ENCODE assay signal across 9 cellular contexts in genomic region chr4:26217961-26218676, GRCh38.
DNase-seq lines count a peak whose midpoint lies in the region; ATAC-seq and TF ChIP-seq lines count a peak whose summit lies in the region.
"Had no signal": no experiment of that assay in that cellular context is flagged by ENCODE, and none has a peak within 500 bp of the region (broad histone marks: within the 10 kb centered on the region; RNA-seq: fewer than 3 reads in every experiment).

No MANE protein-coding gene starts in this region.

- DNase-seq in AG20443 (ENCODE audit: low spot score), result peak; percentile 72
- peak; percentile 90 for DNase-seq in NOMO-1 treated with DMSO at 0.1 percent for 48 hours (lab: John Stamatoyannopoulos, UW; ENCODE audit: unreplicated experiment)
- peak in 1 of 3 donors; percentile 24 for DNase-seq in right lobe of liver
- DNase-seq in glomerular visceral epithelial cell (ENCODE audit: extremely low spot score), result no peak
- no peak for DNase-seq in effector memory CD4-positive, alpha-beta T cell
- DNase-seq in NCI-H82 (lab: John Stamatoyannopoulos, UW), result no peak
- no peak for DNase-seq in activated naive CD4-positive, alpha-beta T cell treated with anti-CD3 and anti-CD28 coated beads for 36 hours

- H3K27me3 Mint-ChIP-seq in activated naive CD4-positive, alpha-beta T cell treated with anti-CD3 and anti-CD28 coated beads for 36 hours (ENCODE audit: low read depth), result peaks cover 9% of the 10 kb centered on the region

- 51% methylated on average over 14 of the region's 16 CpGs for WGBS in right lobe of liver (ENCODE audit: insufficient coverage, low coverage, low lambda C conversion rate, missing lambda C conversion rate)

- CTCF ChIA-PET in activated naive CD4-positive, alpha-beta T cell treated with anti-CD3 and anti-CD28 coated beads for 36 hours (lab: Charles Lee), result interaction anchor here (0.5 kb wide), 1 partner anchor 62 kb away, joined by 3 read pairs; no protein-coding TSS in a partner anchor

- no peaks in the 10 kb centered on the region for H3K9me3 ChIP-seq in right lobe of liver
- H3K9me3 ChIP-seq in effector memory CD4-positive, alpha-beta T cell (ENCODE audit: control insufficient read depth, low read length), result no peaks in the 10 kb centered on the region

- no peak overlapping the region for H3K4me3 Mint-ChIP-seq in activated naive CD4-positive, alpha-beta T cell treated with anti-CD3 and anti-CD28 coated beads for 36 hours

- peaks cover 7% of the 10 kb centered on the region for H3K4me1 Mint-ChIP-seq in activated naive CD4-positive, alpha-beta T cell treated with anti-CD3 and anti-CD28 coated beads for 36 hours (ENCODE audit: low read depth)

- H3K27me3 ChIP-seq in right lobe of liver, result no peaks in the 10 kb centered on the region
- no peaks in the 10 kb centered on the region for H3K27me3 ChIP-seq in effector memory CD4-positive, alpha-beta T cell (replicated peaks; ENCODE audit: control insufficient read depth, insufficient read depth, low read length, poor library complexity, severe bottlenecking)

- no peaks in the 10 kb centered on the region for H3K36me3 ChIP-seq in right lobe of liver
- no peaks in the 10 kb centered on the region for H3K36me3 ChIP-seq in effector memory CD4-positive, alpha-beta T cell (ENCODE audit: control insufficient read depth, insufficient read depth, low read length)

- intact Hi-C loops in right lobe of liver (cut with DNase I), result no loop called here
- intact Hi-C loops in activated naive CD4-positive, alpha-beta T cell treated with anti-CD3 and anti-CD28 coated beads for 36 hours (cut with micrococcal nuclease), result no loop called here

- H3K27ac ChIP-seq in right lobe of liver, result no peak overlapping the region
- no peak overlapping the region for H3K27ac ChIP-seq in effector memory CD4-positive, alpha-beta T cell (ENCODE audit: insufficient read depth, low read length, poor library complexity, severe bottlenecking)
- H3K27ac ChIP-seq: SK-N-MC had no signal

- no peaks in the 10 kb centered on the region for H3K4me1 ChIP-seq in right lobe of liver
- H3K4me1 ChIP-seq in effector memory CD4-positive, alpha-beta T cell (ENCODE audit: control insufficient read depth, insufficient read depth, low read length, poor library complexity, severe bottlenecking), result no peaks in the 10 kb centered on the region

- H3K9me3 Mint-ChIP-seq in activated naive CD4-positive, alpha-beta T cell treated with anti-CD3 and anti-CD28 coated beads for 36 hours, result no peaks in the 10 kb centered on the region

- TF ChIP-seq POLR2A in right lobe of liver (IDR thresholded peaks at IDR 0.05), result no peak

- no peak overlapping the region for H3K27ac Mint-ChIP-seq in activated naive CD4-positive, alpha-beta T cell treated with anti-CD3 and anti-CD28 coated beads for 36 hours

- no peak for TF ChIP-seq CTCF in right lobe of liver (IDR thresholded peaks at IDR 0.05)

- no peak overlapping the region for H3K4me3 ChIP-seq in right lobe of liver
- H3K4me3 ChIP-seq in effector memory CD4-positive, alpha-beta T cell (ENCODE audit: insufficient read depth, low read depth, low read length, poor library complexity, severe bottlenecking), result no peak overlapping the region
- H3K4me3 ChIP-seq: SK-N-MC had no signal

- ATAC-seq in GM21576 (IDR thresholded peaks at IDR 0.05; ENCODE audit: unreplicated experiment), result peak; percentile 84
- peak; percentile 55 to 77 (median 72) for ATAC-seq in right lobe of liver

- no peaks in the 10 kb centered on the region for H3K36me3 Mint-ChIP-seq in activated naive CD4-positive, alpha-beta T cell treated with anti-CD3 and anti-CD28 coated beads for 36 hours (ENCODE audit: low read depth)

Comparison
In these comparisons a context has a peak if more than half of its experiments do, and no peak if none do; other contexts are left out.
1. DNase-seq: peak in AG20443 (single experiment) and NOMO-1 treated with DMSO at 0.1 percent for 48 hours (single experiment); none in glomerular visceral epithelial cell (single experiment), effector memory CD4-positive, alpha-beta T cell (0 of 3), NCI-H82 (single experiment) and activated naive CD4-positive, alpha-beta T cell treated with anti-CD3 and anti-CD28 coated beads for 36 hours (single experiment).